ENCODE assay signal across 1 cellular context in the genomic region with DNA sequence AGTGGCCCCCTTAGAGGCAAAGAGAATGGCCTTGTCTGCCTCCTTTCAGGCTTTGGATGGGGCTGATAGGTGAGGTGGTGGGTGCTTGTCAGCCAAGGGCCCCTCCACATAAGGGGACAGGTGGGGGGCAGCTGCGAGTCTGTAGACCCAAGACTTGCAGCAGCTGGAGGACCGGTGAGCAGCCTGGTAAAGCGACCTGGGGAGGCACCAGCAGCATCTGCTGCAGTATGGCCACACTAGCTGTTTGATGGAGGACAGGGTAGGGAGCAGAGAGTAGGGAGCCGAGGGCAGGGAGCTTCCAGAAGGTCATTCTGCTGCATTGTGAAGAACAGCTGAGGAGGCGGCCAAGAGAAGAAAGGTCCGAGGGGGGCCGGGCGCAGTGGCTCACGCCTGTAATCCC.
TF ChIP-seq lines count a peak whose summit lies in the region.

No MANE protein-coding gene starts in this region.

TF ChIP-seq in HCT116, 20 proteins besides CTCF, POLR2A, EP300 and RAD21 (continued from another document):
- TF ChIP-seq, protein P1, sequence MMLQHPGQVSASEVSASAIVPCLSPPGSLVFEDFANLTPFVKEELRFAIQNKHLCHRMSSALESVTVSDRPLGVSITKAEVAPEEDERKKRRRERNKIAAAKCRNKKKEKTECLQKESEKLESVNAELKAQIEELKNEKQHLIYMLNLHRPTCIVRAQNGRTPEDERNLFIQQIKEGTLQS (IDR thresholded peaks at IDR 0.05): no peak
- TF ChIP-seq ZNF274 (IDR thresholded peaks at IDR 0.05; ENCODE audit: low read depth, low read length) (no peak), TCF7L2 (IDR thresholded peaks at IDR 0.05; ENCODE audit: borderline replicate concordance, extremely low read depth, insufficient read depth, insufficient read length) (no peak), SRF (IDR thresholded peaks at IDR 0.05; ENCODE audit: low read depth) (no peak), CEBPB (IDR thresholded peaks at IDR 0.05; ENCODE audit: low read depth) (no peak), YY1 (IDR thresholded peaks at IDR 0.05; ENCODE audit: extremely low read depth, insufficient replicate concordance, low read depth, low read length) (no peak), ZFX (IDR thresholded peaks at IDR 0.05) (no peak)
- TF ChIP-seq, protein P2, sequence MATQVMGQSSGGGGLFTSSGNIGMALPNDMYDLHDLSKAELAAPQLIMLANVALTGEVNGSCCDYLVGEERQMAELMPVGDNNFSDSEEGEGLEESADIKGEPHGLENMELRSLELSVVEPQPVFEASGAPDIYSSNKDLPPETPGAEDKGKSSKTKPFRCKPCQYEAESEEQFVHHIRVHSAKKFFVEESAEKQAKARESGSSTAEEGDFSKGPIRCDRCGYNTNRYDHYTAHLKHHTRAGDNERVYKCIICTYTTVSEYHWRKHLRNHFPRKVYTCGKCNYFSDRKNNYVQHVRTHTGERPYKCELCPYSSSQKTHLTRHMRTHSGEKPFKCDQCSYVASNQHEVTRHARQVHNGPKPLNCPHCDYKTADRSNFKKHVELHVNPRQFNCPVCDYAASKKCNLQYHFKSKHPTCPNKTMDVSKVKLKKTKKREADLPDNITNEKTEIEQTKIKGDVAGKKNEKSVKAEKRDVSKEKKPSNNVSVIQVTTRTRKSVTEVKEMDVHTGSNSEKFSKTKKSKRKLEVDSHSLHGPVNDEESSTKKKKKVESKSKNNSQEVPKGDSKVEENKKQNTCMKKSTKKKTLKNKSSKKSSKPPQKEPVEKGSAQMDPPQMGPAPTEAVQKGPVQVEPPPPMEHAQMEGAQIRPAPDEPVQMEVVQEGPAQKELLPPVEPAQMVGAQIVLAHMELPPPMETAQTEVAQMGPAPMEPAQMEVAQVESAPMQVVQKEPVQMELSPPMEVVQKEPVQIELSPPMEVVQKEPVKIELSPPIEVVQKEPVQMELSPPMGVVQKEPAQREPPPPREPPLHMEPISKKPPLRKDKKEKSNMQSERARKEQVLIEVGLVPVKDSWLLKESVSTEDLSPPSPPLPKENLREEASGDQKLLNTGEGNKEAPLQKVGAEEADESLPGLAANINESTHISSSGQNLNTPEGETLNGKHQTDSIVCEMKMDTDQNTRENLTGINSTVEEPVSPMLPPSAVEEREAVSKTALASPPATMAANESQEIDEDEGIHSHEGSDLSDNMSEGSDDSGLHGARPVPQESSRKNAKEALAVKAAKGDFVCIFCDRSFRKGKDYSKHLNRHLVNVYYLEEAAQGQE (IDR thresholded peaks at IDR 0.05; ENCODE audit: low read depth): no peak
